ENCODE assay signal across 8 cellular contexts in genomic region chr3:28347374-28348285, GRCh38. TPM values are rescaled to one million over a fixed set of nuclear protein-coding genes. Genes with fewer than 3 reads are reported as not detected.
DNase-seq lines count a peak whose midpoint lies in the region; ATAC-seq and TF ChIP-seq lines count a peak whose summit lies in the region.

No MANE protein-coding gene starts in this region.

- H3K4me1 Mint-ChIP-seq in activated CD4-positive, alpha-beta T cell treated with anti-CD3 and anti-CD28 coated beads, Interleukin-2, amount 10 ng/mL, durations not matched to agents 7 days and 5 days = peaks cover 65% of the 10 kb centered on the region
- H3K4me1 Mint-ChIP-seq in nephron progenitor cell = peaks cover 45% of the 10 kb centered on the region

- peak overlapping the region; percentile 99 for H3K27ac Mint-ChIP-seq in activated CD4-positive, alpha-beta T cell treated with anti-CD3 and anti-CD28 coated beads, Interleukin-2, amount 10 ng/mL, durations not matched to agents 7 days and 5 days
- H3K27ac Mint-ChIP-seq in nephron progenitor cell = peak overlapping the region; percentile 99

- H3K9me3 ChIP-seq in SK-N-MC (ENCODE audit: low read depth, low read length) = no peaks in the 10 kb centered on the region

- POLR2A ChIA-PET in activated CD4-positive, alpha-beta T cell treated with anti-CD3 and anti-CD28 coated beads, Interleukin-2, amount 10 ng/mL, durations not matched to agents 7 days and 5 days (lab: Charles Lee) = no interaction called here

- H3K36me3 ChIP-seq in SK-N-MC (ENCODE audit: insufficient read depth, low read length) = no peaks in the 10 kb centered on the region

- H3K9ac ChIP-seq in SK-N-MC (ENCODE audit: insufficient read length) = peak overlapping the region; percentile 86

- peaks cover 7% of the 10 kb centered on the region for H3K9me3 Mint-ChIP-seq in activated CD4-positive, alpha-beta T cell treated with anti-CD3 and anti-CD28 coated beads, Interleukin-2, amount 10 ng/mL, durations not matched to agents 7 days and 5 days
- H3K9me3 Mint-ChIP-seq in nephron progenitor cell = peaks cover 30% of the 10 kb centered on the region

- peak overlapping the region; percentile 84 for H3K4me3 ChIP-seq in SK-N-MC

- H3K4me3 Mint-ChIP-seq in activated CD4-positive, alpha-beta T cell treated with anti-CD3 and anti-CD28 coated beads, Interleukin-2, amount 10 ng/mL, durations not matched to agents 7 days and 5 days = peak overlapping the region; percentile 93
- peak overlapping the region; percentile 97 for H3K4me3 Mint-ChIP-seq in nephron progenitor cell

- DNase-seq in activated CD4-positive, alpha-beta T cell treated with anti-CD3 and anti-CD28 coated beads, Interleukin-2, amount 10 ng/mL, durations not matched to agents 7 days and 5 days = peak; percentile 9
- DNase-seq in activated CD4-positive, alpha-beta T cell treated with anti-CD3 and anti-CD28 coated beads, Interleukin-2, amount 50 U/mL, for 1 hour = no peak
- DNase-seq in SK-N-MC (ENCODE audit: low read depth, low spot score) (no peak), epithelial cell of prostate (ENCODE audit: low read depth, low spot score) (no peak), nephron progenitor cell (no peak), H4 (ENCODE audit: low spot score) (no peak)

- H3K27ac ChIP-seq in SK-N-MC (no peak overlapping the region), epithelial cell of prostate (peak overlapping the region; percentile 97)

- TF ChIP-seq CTCF in nephron progenitor cell (IDR thresholded peaks at IDR 0.05) = no peak

- no peaks in the 10 kb centered on the region for H3K27me3 Mint-ChIP-seq in activated CD4-positive, alpha-beta T cell treated with anti-CD3 and anti-CD28 coated beads, Interleukin-2, amount 10 ng/mL, durations not matched to agents 7 days and 5 days
- H3K27me3 Mint-ChIP-seq in nephron progenitor cell (ENCODE audit: low read depth, poor library complexity) = no peaks in the 10 kb centered on the region

- ATAC-seq in GM18517 (IDR thresholded peaks at IDR 0.05; ENCODE audit: unreplicated experiment) (no peak), GM21576 (IDR thresholded peaks at IDR 0.05; ENCODE audit: unreplicated experiment) (no peak)

- CTCF ChIA-PET in activated CD4-positive, alpha-beta T cell treated with anti-CD3 and anti-CD28 coated beads, Interleukin-2, amount 10 ng/mL, durations not matched to agents 7 days and 5 days (lab: Charles Lee) = interaction anchor here (2.2 to 2.9 kb wide), 2 partner anchors 12 to 635 kb away, joined by 11 to 12 read pairs; no protein-coding TSS in a partner anchor

- peaks cover 34% of the 10 kb centered on the region for H3K36me3 Mint-ChIP-seq in activated CD4-positive, alpha-beta T cell treated with anti-CD3 and anti-CD28 coated beads, Interleukin-2, amount 10 ng/mL, durations not matched to agents 7 days and 5 days (ENCODE audit: low read depth)
- H3K36me3 Mint-ChIP-seq in nephron progenitor cell (ENCODE audit: low read depth) = peaks cover 33% of the 10 kb centered on the region

RNA-seq across cellular contexts. Expression of gene ZCWPW2, which starts 0.9 kb away (rescaled TPM):
- under 1 TPM; 0.37 to 0.50 TPM for total RNA-seq in activated CD4-positive, alpha-beta T cell treated with anti-CD3 and anti-CD28 coated beads, Interleukin-2, amount 10 ng/mL, durations not matched to agents 7 days and 5 days
- 0.37 and 0.45 TPM in 2 replicates for total RNA-seq in H4 (2014; rRNA removed; shearing (Covaris generic))

RNA-seq across cellular contexts. Expression of gene AZI2, which starts 1.0 kb away (rescaled TPM):
- 10 to 100 TPM; 53.5 to 68.8 TPM for total RNA-seq in activated CD4-positive, alpha-beta T cell treated with anti-CD3 and anti-CD28 coated beads, Interleukin-2, amount 10 ng/mL, durations not matched to agents 7 days and 5 days
- total RNA-seq in H4 (2014; rRNA removed; shearing (Covaris generic)) = 37.2 and 43.5 TPM in 2 replicates
